ENCODE assay signal across 1 cellular context in the genomic region with DNA sequence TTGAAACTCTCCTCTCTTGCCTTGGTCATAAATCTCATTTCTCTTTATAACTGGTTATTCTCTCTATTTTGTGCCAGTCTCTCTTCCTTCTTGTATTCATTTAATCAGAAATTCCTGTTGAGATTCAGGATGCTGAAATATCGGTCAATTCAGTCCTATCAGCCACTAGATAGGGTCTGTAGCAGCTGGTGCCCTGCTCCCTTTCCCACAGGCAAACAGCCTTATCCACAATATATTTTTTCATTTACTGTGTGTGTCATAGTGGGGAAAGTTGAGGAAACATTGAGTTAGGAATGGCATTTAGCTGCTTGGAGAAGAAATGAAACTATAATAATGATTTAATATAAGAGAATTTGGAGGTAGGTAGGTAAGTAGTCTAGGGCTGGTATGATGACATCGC.
TF ChIP-seq lines count a peak whose summit lies in the region.

No MANE protein-coding gene starts in this region.

TF ChIP-seq in K562, 482 proteins besides CTCF, POLR2A, EP300 and RAD21:
- no peak for TF ChIP-seq ZNF184 (CRISPR knock-in tag; IDR thresholded peaks at IDR 0.05)
- no peak for TF ChIP-seq MCM2 (IDR thresholded peaks at IDR 0.05; ENCODE audit: low read depth)
- TF ChIP-seq ZNF165 (CRISPR knock-in tag; IDR thresholded peaks at IDR 0.05; ENCODE audit: borderline replicate concordance), result no peak
- TF ChIP-seq ATF7 (IDR thresholded peaks at IDR 0.05), result no peak
- no peak for TF ChIP-seq ZNF24 (IDR thresholded peaks at IDR 0.05)
- TF ChIP-seq CC2D1A (IDR thresholded peaks at IDR 0.05), result no peak
- no peak for TF ChIP-seq DDX20 (tag; IDR thresholded peaks at IDR 0.05; ENCODE audit: low read depth)
- TF ChIP-seq HLTF (IDR thresholded peaks at IDR 0.05), result no peak
- TF ChIP-seq, protein P1, sequence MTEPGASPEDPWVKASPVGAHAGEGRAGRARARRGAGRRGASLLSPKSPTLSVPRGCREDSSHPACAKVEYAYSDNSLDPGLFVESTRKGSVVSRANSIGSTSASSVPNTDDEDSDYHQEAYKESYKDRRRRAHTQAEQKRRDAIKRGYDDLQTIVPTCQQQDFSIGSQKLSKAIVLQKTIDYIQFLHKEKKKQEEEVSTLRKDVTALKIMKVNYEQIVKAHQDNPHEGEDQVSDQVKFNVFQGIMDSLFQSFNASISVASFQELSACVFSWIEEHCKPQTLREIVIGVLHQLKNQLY (CRISPR knock-in tag; conservative IDR thresholded peaks at IDR 0.05), result no peak
- TF ChIP-seq STAT5B (CRISPR knock-in tag; IDR thresholded peaks at IDR 0.05), result no peak
- no peak for TF ChIP-seq ZNF12 (CRISPR knock-in tag; IDR thresholded peaks at IDR 0.05)
- TF ChIP-seq MEF2D (tag; conservative IDR thresholded peaks at IDR 0.05; ENCODE audit: low read depth), result no peak
- no peak for TF ChIP-seq ZNF23 (CRISPR knock-in tag; IDR thresholded peaks at IDR 0.05)
- no peak for TF ChIP-seq MXI1 (IDR thresholded peaks at IDR 0.05; ENCODE audit: low read depth, low read length)
- no peak for TF ChIP-seq KLF1 (tag; IDR thresholded peaks at IDR 0.05)
TF ChIP-seq in K562: peak in this region for 0.
